ENCODE assay signal across 38 cellular contexts in the genomic region with DNA sequence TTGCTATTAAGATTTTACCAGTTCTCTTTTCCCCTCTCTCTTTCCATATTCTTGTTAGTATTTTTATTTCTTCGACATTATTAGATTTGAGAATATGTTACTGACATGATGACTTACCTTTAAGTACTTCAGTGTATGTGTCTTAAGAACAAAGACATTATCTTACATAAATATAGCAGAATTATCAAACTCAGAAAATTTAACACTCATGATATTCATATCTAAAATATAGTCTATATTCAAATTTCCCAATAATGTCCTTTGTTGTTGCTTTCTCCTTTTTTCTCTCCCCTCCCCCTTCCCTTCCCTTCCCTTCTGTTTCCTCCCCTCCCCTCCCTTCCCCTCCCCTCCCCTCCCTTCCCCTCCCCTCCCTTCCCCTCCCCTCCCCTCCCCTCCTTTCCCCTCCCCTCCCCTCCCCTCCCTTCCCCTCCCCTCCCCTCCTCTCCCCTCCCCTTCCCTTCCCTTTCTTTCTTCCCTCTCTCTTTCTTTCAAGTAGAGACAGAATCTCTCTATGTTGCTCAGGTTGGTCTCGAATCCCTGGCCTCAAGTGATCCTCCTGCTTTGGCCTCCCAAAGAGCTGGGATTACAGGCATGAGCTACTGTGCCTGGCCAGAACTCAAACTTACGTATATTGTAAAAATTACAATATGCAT.
"Had no signal": no experiment of that assay in that cellular context is flagged by ENCODE, and none has a peak within 500 bp of the region (broad histone marks: within the 10 kb centered on the region; RNA-seq: fewer than 3 reads in every experiment).

No MANE protein-coding gene starts in this region.

- DNase-seq: activated effector memory CD4-positive, alpha-beta T cell treated with anti-CD3 and anti-CD28 coated beads, Interleukin-2, amount 50 U/mL, for 16 hours; activated effector memory CD4-positive, alpha-beta T cell treated with Interleukin-2 at 50 U/mL for 16 hours; activated gamma-delta T cell; activated gamma-delta T cell treated with Interleukin-2 at 50 U/mL for 16 hours; activated naive CD4-positive, alpha-beta T cell; activated naive CD4-positive, alpha-beta T cell treated with anti-CD3 and anti-CD28 coated beads for 36 hours; activated naive CD4-positive, alpha-beta T cell treated with anti-CD3 and anti-CD28 coated beads, Interleukin-2, amount 10 ng/mL, durations not matched to agents 7 days and 5 days; activated naive CD4-positive, alpha-beta T cell treated with anti-CD3 and anti-CD28 coated beads, Interleukin-2, amount 50 U/mL, for 16 hours; activated naive CD8-positive, alpha-beta T cell treated with anti-CD3 and anti-CD28 coated beads for 36 hours; activated naive CD8-positive, alpha-beta T cell treated with anti-CD3 and anti-CD28 coated beads, Interleukin-2, amount 10 ng/mL, durations not matched to agents 7 days and 5 days; activated naive CD8-positive, alpha-beta T cell treated with anti-CD3 and anti-CD28 coated beads, Interleukin-2, amount 50 U/mL, for 24 hours; activated T-cell treated with anti-CD3 and anti-CD28 coated beads, Interleukin-2, amount 50 U/mL, for 1 hour; activated T-cell treated with anti-CD3 and anti-CD28 coated beads, Interleukin-2, amount 50 U/mL, for 24 hours; activated T-cell treated with anti-CD3 and anti-CD28 coated beads, Interleukin-2, amount 50 U/mL, for 4 hours; activated T-cell treated with anti-CD3 and anti-CD28 coated beads, Interleukin-2, amount 50 U/mL, for 48 hours; activated T-cell treated with anti-CD3 and anti-CD28 coated beads, Interleukin-2, amount 50 U/mL, for 72 hours; adrenal gland; amniotic stem cell; amygdala; anterior cingulate cortex; aorta; body of pancreas; brain microvascular endothelial cell; caudate nucleus; central memory CD4-positive, alpha-beta T cell; cerebellar nuclear complex had no signal

- H3K4me3 ChIP-seq: adrenal gland, ascending aorta, body of pancreas, breast epithelium, cardiac muscle cell had no signal

- H3K4me3 Mint-ChIP-seq: activated naive CD4-positive, alpha-beta T cell treated with anti-CD3 and anti-CD28 coated beads for 36 hours; activated naive CD4-positive, alpha-beta T cell treated with anti-CD3 and anti-CD28 coated beads, Interleukin-2, amount 10 ng/mL, durations not matched to agents 7 days and 5 days; activated naive CD8-positive, alpha-beta T cell; activated naive CD8-positive, alpha-beta T cell treated with anti-CD3 and anti-CD28 coated beads for 36 hours; activated naive CD8-positive, alpha-beta T cell treated with anti-CD3 and anti-CD28 coated beads, Interleukin-2, amount 10 ng/mL, durations not matched to agents 7 days and 5 days; activated naive CD8-positive, alpha-beta T cell treated with anti-CD3 and anti-CD28 coated beads, Interleukin-2, amount 50 U/mL, for 24 hours; activated T-cell treated with anti-CD3 and anti-CD28 coated beads, Interleukin-2, amount 50 U/mL, for 24 hours; activated T-cell treated with anti-CD3 and anti-CD28 coated beads, Interleukin-2, amount 50 U/mL, for 4 hours; activated T-cell treated with anti-CD3 and anti-CD28 coated beads, Interleukin-2, amount 50 U/mL, for 72 hours; activated T-helper 1 cell treated with anti-CD3 and anti-CD28 coated beads, Interleukin-12 subunit alpha, Interleukin-12 subunit beta, Interleukin-2, Interleukin-4 antibody, amounts not matched to agents 30 ng/mL and 10 ng/mL and 1 ng/mL, durations not matched to agents 14 hours and 24 hours and 36 hours; activated T-helper 17 cell treated with anti-CD3 and anti-CD28 coated beads, Interleukin-2, amount 50 U/mL, for 72 hours; brain; central memory CD8-positive, alpha-beta T cell had no signal

- ATAC-seq: activated naive CD4-positive, alpha-beta T cell treated with anti-CD3 and anti-CD28 coated beads, Interleukin-2, amount 50 U/mL, for 72 hours; activated naive CD8-positive, alpha-beta T cell treated with anti-CD3 and anti-CD28 coated beads, Interleukin-2, amount 50 U/mL, for 24 hours; activated T-cell treated with anti-CD3 and anti-CD28 coated beads, Interleukin-2, amount 50 U/mL, for 4 hours; activated T-cell treated with anti-CD3 and anti-CD28 coated beads, Interleukin-2, amount 50 U/mL, for 72 hours; activated T-helper 17 cell treated with anti-CD3 and anti-CD28 coated beads, Interleukin-2, amount 50 U/mL, for 72 hours; body of pancreas had no signal

- FAIRE-seq: astrocyte, bronchial epithelial cell had no signal

- H3K27ac Mint-ChIP-seq: activated naive CD4-positive, alpha-beta T cell treated with anti-CD3 and anti-CD28 coated beads for 36 hours; activated naive CD4-positive, alpha-beta T cell treated with anti-CD3 and anti-CD28 coated beads, Interleukin-2, amount 10 ng/mL, durations not matched to agents 7 days and 5 days; activated naive CD4-positive, alpha-beta T cell treated with anti-CD3 and anti-CD28 coated beads, Interleukin-2, amount 50 U/mL, for 72 hours; activated naive CD8-positive, alpha-beta T cell treated with anti-CD3 and anti-CD28 coated beads for 36 hours; activated naive CD8-positive, alpha-beta T cell treated with anti-CD3 and anti-CD28 coated beads, Interleukin-2, amount 10 ng/mL, durations not matched to agents 7 days and 5 days; activated naive CD8-positive, alpha-beta T cell treated with anti-CD3 and anti-CD28 coated beads, Interleukin-2, amount 50 U/mL, for 24 hours; activated T-cell treated with anti-CD3 and anti-CD28 coated beads, Interleukin-2, amount 50 U/mL, for 24 hours; activated T-helper 1 cell treated with anti-CD3 and anti-CD28 coated beads, Interleukin-12 subunit alpha, Interleukin-12 subunit beta, Interleukin-2, Interleukin-4 antibody, amounts not matched to agents 30 ng/mL and 10 ng/mL and 1 ng/mL, durations not matched to agents 14 hours and 24 hours and 36 hours; activated T-helper 17 cell treated with anti-CD3 and anti-CD28 coated beads, Interleukin-2, amount 50 U/mL, for 72 hours; activated T-helper 2 cell treated with anti-CD3 and anti-CD28 coated beads, Interferon-gamma antibody, Interleukin-2, Interleukin-4, amounts not matched to agents 10 μg/mL and 5 μg/mL and 100 μg/mL, durations not matched to agents 14 hours and 24 hours and 36 hours; brain had no signal

- H3K9me3 Mint-ChIP-seq: activated T-helper 17 cell treated with anti-CD3 and anti-CD28 coated beads, Interleukin-2, amount 50 U/mL, for 72 hours; central memory CD8-positive, alpha-beta T cell had no signal

- H3K36me3 Mint-ChIP-seq: activated naive CD4-positive, alpha-beta T cell treated with anti-CD3 and anti-CD28 coated beads, Interleukin-2, amount 10 ng/mL, durations not matched to agents 7 days and 5 days; activated naive CD8-positive, alpha-beta T cell treated with anti-CD3 and anti-CD28 coated beads, Interleukin-2, amount 10 ng/mL, durations not matched to agents 7 days and 5 days had no signal

- H3K4me1 ChIP-seq: adrenal gland, ascending aorta, body of pancreas, breast epithelium had no signal

- H3K36me3 ChIP-seq: adrenal gland, ascending aorta, brain microvascular endothelial cell, breast epithelium, cardiac muscle cell had no signal

- H3K9me3 ChIP-seq: adrenal gland, ascending aorta, body of pancreas had no signal

- H3K27ac ChIP-seq: adrenal gland, ascending aorta, body of pancreas, brain microvascular endothelial cell, breast epithelium, cardiac muscle cell had no signal

- H3K27me3 ChIP-seq: adrenal gland, ascending aorta, body of pancreas, brain microvascular endothelial cell, breast epithelium, cardiac muscle cell had no signal

- H3K27me3 Mint-ChIP-seq: activated naive CD8-positive, alpha-beta T cell; brain had no signal
